Comparison of ENCODE assay signal across 30 cellular contexts in the genomic region with DNA sequence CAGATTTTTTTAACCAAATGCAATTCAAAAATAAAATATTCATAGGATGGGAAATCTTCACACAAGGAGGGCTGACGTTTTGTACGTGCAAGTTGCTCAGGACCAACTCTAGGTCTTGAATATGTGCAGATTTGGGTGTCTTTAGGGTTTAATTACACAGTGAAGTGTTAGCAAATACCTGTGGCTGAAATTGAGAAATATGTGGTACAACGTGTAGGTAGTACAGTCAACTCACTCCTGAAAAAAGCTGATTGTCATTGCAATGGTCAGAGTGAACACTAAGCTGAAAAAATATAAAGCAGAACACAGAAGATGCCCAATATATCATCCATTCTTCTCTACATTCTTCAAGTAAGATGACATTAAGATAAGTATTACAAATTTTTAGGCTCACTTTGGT.
"Had no signal": no experiment of that assay in that cellular context is flagged by ENCODE, and none has a peak within 500 bp of the region (broad histone marks: within the 10 kb centered on the region; RNA-seq: fewer than 3 reads in every experiment).

No MANE protein-coding gene starts in this region.

- DNase-seq: activated B cell treated with CpG ODN at 0.5 μM for 24 hours; activated CD4-positive, alpha-beta memory T cell treated with anti-CD3 and anti-CD28 coated beads for 36 hours; activated CD4-positive, alpha-beta T cell treated with anti-CD3 and anti-CD28 coated beads for 4 hours; activated CD4-positive, alpha-beta T cell treated with anti-CD3 and anti-CD28 coated beads, Interleukin-2, amount 50 U/mL, for 1 hour; activated CD4-positive, CD25-positive, alpha-beta regulatory T cell treated with anti-CD3 and anti-CD28 coated beads, Interleukin-2, amount 50 U/mL, for 72 hours; activated CD8-positive, alpha-beta memory T cell treated with anti-CD3 and anti-CD28 coated beads, Interleukin-2, amount 50 U/mL, for 4 hours; activated gamma-delta T cell treated with Interleukin-2 at 50 U/mL for 16 hours; activated naive CD4-positive, alpha-beta T cell treated with anti-CD3 and anti-CD28 coated beads for 36 hours; activated T-cell treated with anti-CD3 and anti-CD28 coated beads for 4 hours; activated T-cell treated with anti-CD3 and anti-CD28 coated beads, Interleukin-2, amount 50 U/mL, for 4 hours; adrenal gland; body of pancreas; caudate nucleus; cerebellar nuclear complex; cortex of kidney; MG63; MV-4-11; NCI-H1092; NCI-H1436 treated with DMSO at 0.1 percent for 48 hours; NCI-H1694 treated with DMSO at 0.1 percent for 48 hours; NCI-H2029; NCI-H526; NK-92 treated with Interleukin-12 subunit alpha and Interleukin-12 subunit beta, amount 100 ng/mL, for 24 hours; PC-9; Right ventricle myocardium superior; SW 1271; T-helper 1 cell; T-helper 2 cell; T-helper 9 cell had no signal

- ATAC-seq: activated naive CD4-positive, alpha-beta T cell treated with anti-CD3 and anti-CD28 coated beads, Interleukin-2, amount 50 U/mL, for 72 hours; activated T-cell treated with anti-CD3 and anti-CD28 coated beads, Interleukin-2, amount 50 U/mL, for 4 hours; body of pancreas had no signal
